Comparison of ENCODE assay signal across 21 cellular contexts in the genomic region with DNA sequence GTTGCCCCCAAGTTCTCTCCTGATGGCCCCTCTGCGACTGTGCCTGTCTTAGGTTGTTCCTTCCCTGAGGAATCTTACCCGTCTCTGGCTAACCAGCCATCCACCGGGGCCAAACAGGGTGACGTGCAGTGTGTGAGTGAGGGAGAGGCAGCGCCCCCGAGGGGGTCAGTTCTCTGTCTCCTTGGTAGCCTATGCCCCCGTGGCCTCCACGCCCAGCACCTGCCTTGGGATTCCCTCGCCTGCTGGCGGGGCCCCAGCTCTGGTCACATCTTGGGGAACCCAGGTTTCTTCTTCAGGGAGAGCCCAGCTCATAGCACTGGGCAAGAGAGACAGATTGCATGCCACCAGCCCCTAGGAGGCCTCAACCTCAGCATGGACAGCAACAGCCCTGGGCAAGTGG. TPM values are rescaled to one million over a fixed set of nuclear protein-coding genes. Genes with fewer than 3 reads are reported as not detected.
A peak's percentile ranks its signal among the peaks of the same experiment; 100 is the strongest.
DNase-seq lines count a peak whose midpoint lies in the region; ATAC-seq and TF ChIP-seq lines count a peak whose summit lies in the region.
"Had no signal": no experiment of that assay in that cellular context is flagged by ENCODE, and none has a peak within 500 bp of the region (broad histone marks: within the 10 kb centered on the region; RNA-seq: fewer than 3 reads in every experiment).

No MANE protein-coding gene starts in this region.

- H3K9ac ChIP-seq in IMR-90 (ENCODE audit: low read depth, low read length) = no peak overlapping the region

- H2BK5ac ChIP-seq in IMR-90 (ENCODE audit: low read depth, low read length, poor library complexity, severe bottlenecking) = no peak overlapping the region

- peaks cover 18% of the 10 kb centered on the region for H4K20me1 ChIP-seq in IMR-90 (ENCODE audit: insufficient read depth, low read length)

- ATAC-seq in activated T-cell treated with anti-CD3 and anti-CD28 coated beads, Interleukin-2, amount 50 U/mL, for 72 hours (replicated peaks in 1 of 2) = peak; percentile 5 to 12
- ATAC-seq in IMR-90 (ENCODE audit: low read depth) (no peak), upper lobe of right lung (no peak)
- ATAC-seq: HCT116 had no signal

- no peak overlapping the region for H3K23ac ChIP-seq in IMR-90 (ENCODE audit: low read depth, low read length)

- no peak overlapping the region for H4K91ac ChIP-seq in IMR-90 (ENCODE audit: insufficient read depth, low read depth, low read length)

- no peak overlapping the region for H3K4me3 Mint-ChIP-seq in activated T-cell treated with anti-CD3 and anti-CD28 coated beads, Interleukin-2, amount 50 U/mL, for 72 hours
- no peak overlapping the region for H3K4me3 Mint-ChIP-seq in dendritic cell treated with granulocyte-macrophage colony-stimulating factor and Interleukin-4, amounts not matched to agents 40 ng/mL and 50 ng/mL, for 4 days
- no peak overlapping the region for H3K4me3 Mint-ChIP-seq in stimulated activated naive CD8-positive, alpha-beta T cell treated with anti-CD3 and anti-CD28 coated beads, Interleukin-15, Interleukin-2, amounts not matched to agents 100 ng/mL and 50 ng/mL, for 24 hours

- no peak overlapping the region for H4K8ac ChIP-seq in IMR-90 (ENCODE audit: low read depth in 2 of 2, low read length in 2 of 2)

- CTCF ChIA-PET in IMR-90 (lab: Yijun Ruan, JAX) = no interaction called here

- no peak overlapping the region for H2BK15ac ChIP-seq in IMR-90 (ENCODE audit: low read depth, low read length)

- intact Hi-C loops in IMR-90 (cut with micrococcal nuclease) = no loop called here
- intact Hi-C loops in dendritic cell treated with granulocyte-macrophage colony-stimulating factor and Interleukin-4, amounts not matched to agents 40 ng/mL and 50 ng/mL, for 4 days (cut with micrococcal nuclease) = no loop called here
- intact Hi-C loops in upper lobe of right lung (cut with DNase I) = loop anchor here (10.0 kb wide), 1 partner anchor 55 kb away; no protein-coding TSS in a partner anchor

- H3K27me3 Mint-ChIP-seq in activated T-cell treated with anti-CD3 and anti-CD28 coated beads, Interleukin-2, amount 50 U/mL, for 72 hours (ENCODE audit: low read depth) = no peaks in the 10 kb centered on the region
- no peaks in the 10 kb centered on the region for H3K27me3 Mint-ChIP-seq in dendritic cell treated with granulocyte-macrophage colony-stimulating factor and Interleukin-4, amounts not matched to agents 40 ng/mL and 50 ng/mL, for 4 days
- H3K27me3 Mint-ChIP-seq in stimulated activated naive CD8-positive, alpha-beta T cell treated with anti-CD3 and anti-CD28 coated beads, Interleukin-15, Interleukin-2, amounts not matched to agents 100 ng/mL and 50 ng/mL, for 24 hours = no peaks in the 10 kb centered on the region
- H3K27me3 Mint-ChIP-seq: CD8-positive, alpha-beta memory T cell had no signal

- in situ Hi-C loops in IMR-90 (cut with MboI; ENCODE audit: low sequenced_read_pairs) = no loop called here

- H3K4me3 ChIP-seq in IMR-90 (ENCODE audit: insufficient read depth, low read depth, low read length) (no peak overlapping the region), upper lobe of right lung (no peak overlapping the region)
- H3K4me3 ChIP-seq: BLaER1 treated with 17β-estradiol and CSF1 and Interleukin-3, amounts not matched to agents 10 nM and 100 nM had no signal

- no peak for TF ChIP-seq POLR2A in IMR-90 (IDR thresholded peaks at IDR 0.05; ENCODE audit: low read depth, low read length)

- no peak overlapping the region for H3K27ac ChIP-seq in IMR-90 (ENCODE audit: insufficient read depth, low read length)
- H3K27ac ChIP-seq in upper lobe of right lung = no peak overlapping the region
- H3K27ac ChIP-seq: BLaER1 treated with 17β-estradiol and CSF1 and Interleukin-3, amounts not matched to agents 10 nM and 100 nM had no signal

- no TSS peak for BruUV-seq in IMR-90 (replicated peaks; lab: Mats Ljungman, UMichigan)

- H2BK120ac ChIP-seq in IMR-90 (ENCODE audit: low read depth, low read length) = no peak overlapping the region

- H3K36me3 Mint-ChIP-seq in activated T-cell treated with anti-CD3 and anti-CD28 coated beads, Interleukin-2, amount 50 U/mL, for 72 hours (ENCODE audit: insufficient read depth in 2 of 2) = peaks cover 44 to 61% of the 10 kb centered on the region in 2 donors
- peaks cover 99% of the 10 kb centered on the region for H3K36me3 Mint-ChIP-seq in dendritic cell treated with granulocyte-macrophage colony-stimulating factor and Interleukin-4, amounts not matched to agents 40 ng/mL and 50 ng/mL, for 4 days (ENCODE audit: low read depth)
- peaks cover 88% of the 10 kb centered on the region for H3K36me3 Mint-ChIP-seq in stimulated activated naive CD8-positive, alpha-beta T cell treated with anti-CD3 and anti-CD28 coated beads, Interleukin-15, Interleukin-2, amounts not matched to agents 100 ng/mL and 50 ng/mL, for 24 hours (ENCODE audit: low read depth)

- peaks cover 5% of the 10 kb centered on the region for H3K9me1 ChIP-seq in IMR-90 (ENCODE audit: insufficient read depth, low read length)

- peaks cover 23 to 51% of the 10 kb centered on the region in 2 experiments for H3K79me1 ChIP-seq in IMR-90 (ENCODE audit: low read depth in 1 of 2, low read length in 2 of 2)

- peaks cover 38% of the 10 kb centered on the region for H3K4me1 Mint-ChIP-seq in activated T-cell treated with anti-CD3 and anti-CD28 coated beads, Interleukin-2, amount 50 U/mL, for 72 hours (ENCODE audit: low read depth)
- H3K4me1 Mint-ChIP-seq in dendritic cell treated with granulocyte-macrophage colony-stimulating factor and Interleukin-4, amounts not matched to agents 40 ng/mL and 50 ng/mL, for 4 days (ENCODE audit: low read depth) = peaks cover 56% of the 10 kb centered on the region
- peaks cover 21% of the 10 kb centered on the region for H3K4me1 Mint-ChIP-seq in stimulated activated naive CD8-positive, alpha-beta T cell treated with anti-CD3 and anti-CD28 coated beads, Interleukin-15, Interleukin-2, amounts not matched to agents 100 ng/mL and 50 ng/mL, for 24 hours (ENCODE audit: low read depth)

- H3K4me2 ChIP-seq in IMR-90 (ENCODE audit: low read depth, low read length) = no peak overlapping the region
- H3K4me2 ChIP-seq: BLaER1 treated with 17β-estradiol and CSF1 and Interleukin-3, amounts not matched to agents 10 nM and 100 nM had no signal

- no CpG with 5 or more reads among the region's 10 CpGs for WGBS in IMR-90 (ENCODE audit: extremely low coverage in 2 of 2, insufficient read length in 1 of 2), 2 experiments

- H2AK9ac ChIP-seq in IMR-90 (replicated peaks; ENCODE audit: low read depth, low read length, poor library complexity) = peak overlapping the region; percentile 37

- no peak for DNase-seq in activated T-cell treated with anti-CD3 and anti-CD28 coated beads, Interleukin-2, amount 50 U/mL, for 72 hours
- DNase-seq in activated T-cell treated with anti-CD3 and anti-CD28 coated beads, Interleukin-2, amount 50 U/mL, for 48 hours = no peak
- DNase-seq in IMR-90 (no peak), upper lobe of right lung (no peak), DMS53 (lab: John Stamatoyannopoulos, UW) (no peak)
- DNase-seq: CD8-positive, alpha-beta memory T cell; DMS79; GOT3; KG1; MV-4-11; NCI-H1417; NCI-H187; NCI-H2107; NCI-H510A; NCI-H82; OCI-M1; SIG-M5 had no signal

- dilution Hi-C loops in IMR-90 (cut with HindIII; ENCODE audit: low sequenced_read_pairs, unreplicated experiment) = no loop called here

- no peaks in the 10 kb centered on the region for H3K27me3 ChIP-seq in IMR-90 (ENCODE audit: control insufficient read depth, insufficient read depth, low read length)
- no peaks in the 10 kb centered on the region for H3K27me3 ChIP-seq in upper lobe of right lung
- H3K27me3 ChIP-seq: BLaER1 treated with 17β-estradiol and CSF1 and Interleukin-3, amounts not matched to agents 10 nM and 100 nM had no signal

- H3K27ac Mint-ChIP-seq in activated T-cell treated with anti-CD3 and anti-CD28 coated beads, Interleukin-2, amount 50 U/mL, for 72 hours = peak overlapping the region; percentile 83
- H3K27ac Mint-ChIP-seq in dendritic cell treated with granulocyte-macrophage colony-stimulating factor and Interleukin-4, amounts not matched to agents 40 ng/mL and 50 ng/mL, for 4 days = peak overlapping the region; percentile 48
- H3K27ac Mint-ChIP-seq in stimulated activated naive CD8-positive, alpha-beta T cell treated with anti-CD3 and anti-CD28 coated beads, Interleukin-15, Interleukin-2, amounts not matched to agents 100 ng/mL and 50 ng/mL, for 24 hours = peak overlapping the region; percentile 13

- no peak overlapping the region for H2AFZ ChIP-seq in IMR-90 (replicated peaks; ENCODE audit: low read length, poor library complexity)

- no peak overlapping the region for H2BK20ac ChIP-seq in IMR-90 (ENCODE audit: low read depth, low read length)

- no peak overlapping the region for H2AK5ac ChIP-seq in IMR-90 (ENCODE audit: low read depth, low read length)

- TF ChIP-seq RAD21 in IMR-90 (IDR thresholded peaks at IDR 0.05; ENCODE audit: low read length) = no peak

- H3K9me3 ChIP-seq in IMR-90 (ENCODE audit: control insufficient read depth, insufficient read depth, low read length) (no peaks in the 10 kb centered on the region), upper lobe of right lung (no peaks in the 10 kb centered on the region)
- H3K9me3 ChIP-seq: BLaER1 treated with 17β-estradiol and CSF1 and Interleukin-3, amounts not matched to agents 10 nM and 100 nM had no signal

- H3K9me3 Mint-ChIP-seq in activated T-cell treated with anti-CD3 and anti-CD28 coated beads, Interleukin-2, amount 50 U/mL, for 72 hours = no peaks in the 10 kb centered on the region
- no peaks in the 10 kb centered on the region for H3K9me3 Mint-ChIP-seq in dendritic cell treated with granulocyte-macrophage colony-stimulating factor and Interleukin-4, amounts not matched to agents 40 ng/mL and 50 ng/mL, for 4 days
- H3K9me3 Mint-ChIP-seq in stimulated activated naive CD8-positive, alpha-beta T cell treated with anti-CD3 and anti-CD28 coated beads, Interleukin-15, Interleukin-2, amounts not matched to agents 100 ng/mL and 50 ng/mL, for 24 hours = no peaks in the 10 kb centered on the region
- H3K9me3 Mint-ChIP-seq: CD8-positive, alpha-beta memory T cell had no signal

- H4K5ac ChIP-seq in IMR-90 (ENCODE audit: low read depth, low read length) = no peak overlapping the region

- H3K4me1 ChIP-seq in IMR-90 (ENCODE audit: control insufficient read depth, insufficient read depth, low read length) = peaks cover 6% of the 10 kb centered on the region; the same call in 1 of the 2 replicates
- peaks cover 13% of the 10 kb centered on the region for H3K4me1 ChIP-seq in upper lobe of right lung

- peaks cover 76% of the 10 kb centered on the region for H3K36me3 ChIP-seq in IMR-90 (ENCODE audit: control insufficient read depth, insufficient read depth, low read length)
- H3K36me3 ChIP-seq in upper lobe of right lung = peaks cover 94% of the 10 kb centered on the region

- no peak overlapping the region for H3K4ac ChIP-seq in IMR-90 (ENCODE audit: low read depth, low read length)

- TF ChIP-seq CTCF in IMR-90 (conservative IDR thresholded peaks at IDR 0.05; ENCODE audit: low read depth, low read length) (no peak), upper lobe of right lung (IDR thresholded peaks at IDR 0.05) (no peak)

- POLR2A ChIA-PET in IMR-90 (lab: Charles Lee; ENCODE audit: unreplicated experiment) = no interaction called here

- no peak overlapping the region for H3K56ac ChIP-seq in IMR-90 (ENCODE audit: extremely low read depth, insufficient read depth, low read length)

- H3K14ac ChIP-seq in IMR-90 (replicated peaks; ENCODE audit: low read depth, low read length) = no peak overlapping the region

- no peak overlapping the region for H3K18ac ChIP-seq in IMR-90 (ENCODE audit: low read depth, low read length)

RNA-seq across cellular contexts. Expression of gene NXF1, which starts 5.8 kb away (rescaled TPM):
- total RNA-seq in activated T-cell treated with anti-CD3 and anti-CD28 coated beads, Interleukin-2, amount 50 U/mL, for 72 hours = 100 to 1,000 TPM; 117 to 131 TPM
- total RNA-seq in IMR-90 (2012; rRNA removed) = 26.3 and 27.5 TPM in 2 replicates
- polyA plus RNA-seq in IMR-90 (2012; rRNA removed) = 90.4 and 97.4 TPM in 2 replicates
- polyA plus RNA-seq in IMR-90 (2012; cell fraction: cytosol; rRNA removed) = 43.9 and 49.0 TPM in 2 replicates
- 354 and 360 TPM in 2 replicates for polyA plus RNA-seq in IMR-90 (2012; cell fraction: nucleus; rRNA removed; ENCODE audit: low replicate concordance)
- 96.2 TPM for total RNA-seq in upper lobe of right lung

RNA-seq across cellular contexts. Expression of gene TMEM223, which starts 7.7 kb away (rescaled TPM):
- total RNA-seq in activated T-cell treated with anti-CD3 and anti-CD28 coated beads, Interleukin-2, amount 50 U/mL, for 72 hours = 10 to 100 TPM in 1 of 2 donors, 1 to 10 TPM in 1; 8.4 to 10.8 TPM
- total RNA-seq in IMR-90 (2012; rRNA removed) = 9.7 and 14.2 TPM in 2 replicates
- 15.7 and 18.0 TPM in 2 replicates for polyA plus RNA-seq in IMR-90 (2012; rRNA removed)
- 9.1 and 22.6 TPM in 2 replicates for polyA plus RNA-seq in IMR-90 (2012; cell fraction: cytosol; rRNA removed)
- polyA plus RNA-seq in IMR-90 (2012; cell fraction: nucleus; rRNA removed; ENCODE audit: low replicate concordance) = 17.5 and 18.3 TPM in 2 replicates
- total RNA-seq in upper lobe of right lung = 14.8 TPM

RNA-seq across cellular contexts. Expression of gene TMEM179B, which starts 12.3 kb away (rescaled TPM):
- total RNA-seq in activated T-cell treated with anti-CD3 and anti-CD28 coated beads, Interleukin-2, amount 50 U/mL, for 72 hours = 10 to 100 TPM; 18.8 to 23.1 TPM
- 20.0 and 29.4 TPM in 2 replicates for total RNA-seq in IMR-90 (2012; rRNA removed)
- polyA plus RNA-seq in IMR-90 (2012; rRNA removed) = 67.1 and 71.5 TPM in 2 replicates
- 83.4 and 96.5 TPM in 2 replicates for polyA plus RNA-seq in IMR-90 (2012; cell fraction: cytosol; rRNA removed)
- 23.6 and 27.1 TPM in 2 replicates for polyA plus RNA-seq in IMR-90 (2012; cell fraction: nucleus; rRNA removed; ENCODE audit: low replicate concordance)
- 52.4 TPM for total RNA-seq in upper lobe of right lung

RNA-seq across cellular contexts. Expression of gene TAF6L, which starts 28.3 kb away (rescaled TPM):
- 10 to 100 TPM; 13.6 to 15.5 TPM for total RNA-seq in activated T-cell treated with anti-CD3 and anti-CD28 coated beads, Interleukin-2, amount 50 U/mL, for 72 hours
- total RNA-seq in IMR-90 (2012; rRNA removed) (8.1 and 9.5 TPM in 2 replicates), upper lobe of right lung (23.9 TPM)
- polyA plus RNA-seq in IMR-90 (2012; rRNA removed) = 13.5 and 14.5 TPM in 2 replicates
- 10.3 and 12.5 TPM in 2 replicates for polyA plus RNA-seq in IMR-90 (2012; cell fraction: cytosol; rRNA removed)
- polyA plus RNA-seq in IMR-90 (2012; cell fraction: nucleus; rRNA removed; ENCODE audit: low replicate concordance) = 70.0 and 76.6 TPM in 2 replicates

RNA-seq across cellular contexts. Expression of gene STX5, which starts 32.4 kb away (rescaled TPM):
- 10 to 100 TPM; 53.9 to 70.1 TPM for total RNA-seq in activated T-cell treated with anti-CD3 and anti-CD28 coated beads, Interleukin-2, amount 50 U/mL, for 72 hours
- total RNA-seq in IMR-90 (2012; rRNA removed) = 48.6 and 49.5 TPM in 2 replicates
- polyA plus RNA-seq in IMR-90 (2012; rRNA removed) = 43.1 and 43.5 TPM in 2 replicates
- polyA plus RNA-seq in IMR-90 (2012; cell fraction: cytosol; rRNA removed) = 24.5 and 39.6 TPM in 2 replicates
- 35.4 and 47.9 TPM in 2 replicates for polyA plus RNA-seq in IMR-90 (2012; cell fraction: nucleus; rRNA removed; ENCODE audit: low replicate concordance)
- total RNA-seq in upper lobe of right lung = 40.9 TPM

Comparison
In these comparisons a context has a peak if more than half of its experiments do, and no peak if none do; other contexts are left out.
1. ATAC-seq: peak in activated T-cell treated with anti-CD3 and anti-CD28 coated beads, Interleukin-2, amount 50 U/mL, for 72 hours (2 of 2); none in IMR-90 (single experiment) and upper lobe of right lung (single experiment).
2. H3K27ac Mint-ChIP-seq: peak in every context shown above with its lines; median percentile 83 in activated T-cell treated with anti-CD3 and anti-CD28 coated beads, Interleukin-2, amount 50 U/mL, for 72 hours; 48 in dendritic cell treated with granulocyte-macrophage colony-stimulating factor and Interleukin-4, amounts not matched to agents 40 ng/mL and 50 ng/mL, for 4 days; 13 in stimulated activated naive CD8-positive, alpha-beta T cell treated with anti-CD3 and anti-CD28 coated beads, Interleukin-15, Interleukin-2, amounts not matched to agents 100 ng/mL and 50 ng/mL, for 24 hours.